Comparison of ENCODE assay signal across 19 cellular contexts in genomic region chr9:97673922-97674321, GRCh38. TPM values are rescaled to one million over a fixed set of nuclear protein-coding genes. Genes with fewer than 3 reads are reported as not detected.
DNase-seq lines count a peak whose midpoint lies in the region; ATAC-seq, FAIRE-seq and TF ChIP-seq lines count a peak whose summit lies in the region.
"Had no signal": no experiment of that assay in that cellular context is flagged by ENCODE, and none has a peak within 500 bp of the region (broad histone marks: within the 10 kb centered on the region; RNA-seq: fewer than 3 reads in every experiment).

No MANE protein-coding gene starts in this region.

- no peaks in the 10 kb centered on the region for H3K27me3 Mint-ChIP-seq in activated CD4-positive, alpha-beta T cell treated with anti-CD3 and anti-CD28 coated beads for 36 hours
- no peaks in the 10 kb centered on the region for H3K27me3 Mint-ChIP-seq in activated CD4-positive, alpha-beta T cell treated with anti-CD3 and anti-CD28 coated beads, Interleukin-2, amount 10 ng/mL, durations not matched to agents 24 days and 14 days
- H3K27me3 Mint-ChIP-seq in brain = no peaks in the 10 kb centered on the region

- no peak for TF ChIP-seq POLR2A in HepG2 (IDR thresholded peaks at IDR 0.05; ENCODE audit: insufficient read depth in 1 of 2, low read depth in 2 of 2, low read length in 2 of 2)

- no peaks in the 10 kb centered on the region for H3K9me3 ChIP-seq in liver (ENCODE audit: control insufficient read depth in 4 of 4, low read length in 3 of 4)
- H3K9me3 ChIP-seq in HepG2 (ENCODE audit: low read length) = no peaks in the 10 kb centered on the region
- H3K9me3 ChIP-seq: A549, MG63 had no signal

- intact Hi-C loops in activated CD4-positive, alpha-beta T cell treated with anti-CD3 and anti-CD28 coated beads for 36 hours (cut with DNase I, micrococcal nuclease) = no loop called here
- intact Hi-C loops in activated CD4-positive, alpha-beta T cell treated with anti-CD3 and anti-CD28 coated beads, Interleukin-2, amount 10 ng/mL, durations not matched to agents 24 days and 14 days (cut with micrococcal nuclease) = no loop called here
- intact Hi-C loops in HepG2 (cut with micrococcal nuclease; ENCODE audit: unreplicated experiment) = no loop called here

- no peak for FAIRE-seq in HepG2 (lab: Jason Lieb, UNC)
- FAIRE-seq: A549, G401.6 had no signal

- TF ChIP-seq EP300 in HepG2 (IDR thresholded peaks at IDR 0.05; ENCODE audit: low read depth in 2 of 2, low read length in 2 of 2) (no peak), HepG2 (CRISPR knock-in tag; IDR thresholded peaks at IDR 0.05; ENCODE audit: borderline replicate concordance) (no peak)

- H3K36me3 ChIP-seq in liver (ENCODE audit: control insufficient read depth in 4 of 4, insufficient read depth in 3 of 4, low read depth in 1 of 4, low read length in 3 of 4) (peaks cover 17 to 79% (median 59%) of the 10 kb centered on the region in 4 donors), HepG2 (replicated peaks in 1 of 2; ENCODE audit: control insufficient read depth in 1 of 2, insufficient read depth in 2 of 2, low read length in 2 of 2) (peaks cover 17 to 71% of the 10 kb centered on the region in 2 experiments)

- no TSS peak for BruUV-seq in HepG2 (replicated peaks; lab: Mats Ljungman, UMichigan)

- in situ Hi-C loops in HepG2 (cut with HindIII; ENCODE audit: extremely low pct_ligation_motif_present, low pct_unique_long_range_greater_than_20kb) = no loop called here

- ATAC-seq in activated CD4-positive, alpha-beta T cell treated with anti-CD3 and anti-CD28 coated beads for 36 hours = no peak
- ATAC-seq in HepG2 = no peak
- no peak for ATAC-seq in stimulated activated effector memory CD8-positive, alpha-beta T cell treated with anti-CD3 and anti-CD28 coated beads, Interleukin-12 subunit alpha, Interleukin-12 subunit beta, amount 100 ng/mL, for 72 hours
- ATAC-seq: A549, Panc1 had no signal

- H3K27ac Mint-ChIP-seq in activated CD4-positive, alpha-beta T cell treated with anti-CD3 and anti-CD28 coated beads for 36 hours = peak overlapping the region; percentile 66
- H3K27ac Mint-ChIP-seq in activated CD4-positive, alpha-beta T cell treated with anti-CD3 and anti-CD28 coated beads, Interleukin-2, amount 10 ng/mL, durations not matched to agents 24 days and 14 days = no peak overlapping the region
- H3K27ac Mint-ChIP-seq in brain = peak overlapping the region in 3 of 5 experiments; percentile 18 to 41 (median 41)
- H3K27ac Mint-ChIP-seq in stimulated activated effector memory CD8-positive, alpha-beta T cell treated with anti-CD3 and anti-CD28 coated beads, Interleukin-12 subunit alpha, Interleukin-12 subunit beta, amount 100 ng/mL, for 72 hours = peak overlapping the region; percentile 29
- H3K27ac Mint-ChIP-seq: H9 had no signal

- no peak overlapping the region for H3K9ac ChIP-seq in liver (ENCODE audit: low read depth in 1 of 2, low read length in 2 of 2)
- no peak overlapping the region for H3K9ac ChIP-seq in HepG2 (ENCODE audit: insufficient read depth, low read depth, low read length)

- 74% methylated on average over 3 of the region's 3 CpGs for WGBS in liver
- 95% methylated on average over 3 of the region's 3 CpGs for WGBS in HepG2 (ENCODE audit: low lambda C conversion rate)

- H3K4me3 Mint-ChIP-seq in activated CD4-positive, alpha-beta T cell treated with anti-CD3 and anti-CD28 coated beads for 36 hours = no peak overlapping the region
- no peak overlapping the region for H3K4me3 Mint-ChIP-seq in activated CD4-positive, alpha-beta T cell treated with anti-CD3 and anti-CD28 coated beads, Interleukin-2, amount 10 ng/mL, durations not matched to agents 24 days and 14 days
- H3K4me3 Mint-ChIP-seq in brain = no peak overlapping the region
- H3K4me3 Mint-ChIP-seq in stimulated activated effector memory CD8-positive, alpha-beta T cell treated with anti-CD3 and anti-CD28 coated beads, Interleukin-12 subunit alpha, Interleukin-12 subunit beta, amount 100 ng/mL, for 72 hours = no peak overlapping the region
- H3K4me3 Mint-ChIP-seq: H9 had no signal

- CTCF ChIA-PET in activated CD4-positive, alpha-beta T cell treated with anti-CD3 and anti-CD28 coated beads for 36 hours (lab: Charles Lee) = interaction anchor here (1.1 kb wide), 1 partner anchor 57 kb away, joined by 4 read pairs; no protein-coding TSS in a partner anchor
- CTCF ChIA-PET in HepG2 (lab: Yijun Ruan, JAX; ENCODE audit: low intra/inter-chr PET ratio, low total read pairs) = no interaction called here

- no peak overlapping the region for H3K4me2 ChIP-seq in HepG2 (ENCODE audit: low read depth, low read length)
- H3K4me2 ChIP-seq: A549 had no signal

- peaks cover 9% of the 10 kb centered on the region for H3K4me1 Mint-ChIP-seq in activated CD4-positive, alpha-beta T cell treated with anti-CD3 and anti-CD28 coated beads for 36 hours
- peaks cover 3% of the 10 kb centered on the region for H3K4me1 Mint-ChIP-seq in activated CD4-positive, alpha-beta T cell treated with anti-CD3 and anti-CD28 coated beads, Interleukin-2, amount 10 ng/mL, durations not matched to agents 24 days and 14 days
- H3K4me1 Mint-ChIP-seq in brain = no peaks in the 10 kb centered on the region
- peaks cover 13% of the 10 kb centered on the region for H3K4me1 Mint-ChIP-seq in stimulated activated effector memory CD8-positive, alpha-beta T cell treated with anti-CD3 and anti-CD28 coated beads, Interleukin-12 subunit alpha, Interleukin-12 subunit beta, amount 100 ng/mL, for 72 hours
- H3K4me1 Mint-ChIP-seq: H9 had no signal

- H3K79me2 ChIP-seq in HepG2 (ENCODE audit: insufficient read depth, low read length) = no peaks in the 10 kb centered on the region

- POLR2A ChIA-PET in activated CD4-positive, alpha-beta T cell treated with anti-CD3 and anti-CD28 coated beads for 36 hours (lab: Charles Lee) = no interaction called here
- POLR2A ChIA-PET in HepG2 (lab: Yijun Ruan, JAX) = no interaction called here

- H3K4me1 ChIP-seq in liver (ENCODE audit: control insufficient read depth in 4 of 4, insufficient read depth in 4 of 4, low read length in 3 of 4) = peaks cover 0 to 13% (median under 1%) of the 10 kb centered on the region in 4 donors
- H3K4me1 ChIP-seq in HepG2 (ENCODE audit: insufficient read depth, low read length) = peaks cover 8% of the 10 kb centered on the region
- H3K4me1 ChIP-seq: A549 had no signal

- H3K4me3 ChIP-seq in liver (ENCODE audit: low read depth in 1 of 3, low read length in 3 of 3) (no peak overlapping the region), HepG2 (replicated peaks in 1 of 3; ENCODE audit: insufficient read depth in 1 of 3, low read depth in 2 of 3, low read length in 3 of 3) (no peak overlapping the region)
- H3K4me3 ChIP-seq: A549, MG63 had no signal

- no peaks in the 10 kb centered on the region for H3K27me3 ChIP-seq in liver (ENCODE audit: control insufficient read depth in 4 of 4, insufficient read depth in 4 of 4, low read length in 3 of 4)
- no peaks in the 10 kb centered on the region for H3K27me3 ChIP-seq in HepG2 (ENCODE audit: control insufficient read depth in 1 of 2, insufficient read depth in 2 of 2, low read length in 2 of 2)
- H3K27me3 ChIP-seq: MG63 had no signal

- H3K9me3 Mint-ChIP-seq in activated CD4-positive, alpha-beta T cell treated with anti-CD3 and anti-CD28 coated beads for 36 hours (ENCODE audit: low read depth) = no peaks in the 10 kb centered on the region
- no peaks in the 10 kb centered on the region for H3K9me3 Mint-ChIP-seq in activated CD4-positive, alpha-beta T cell treated with anti-CD3 and anti-CD28 coated beads, Interleukin-2, amount 10 ng/mL, durations not matched to agents 24 days and 14 days
- H3K9me3 Mint-ChIP-seq in brain = no peaks in the 10 kb centered on the region
- H3K9me3 Mint-ChIP-seq in stimulated activated effector memory CD8-positive, alpha-beta T cell treated with anti-CD3 and anti-CD28 coated beads, Interleukin-12 subunit alpha, Interleukin-12 subunit beta, amount 100 ng/mL, for 72 hours = no peaks in the 10 kb centered on the region
- H3K9me3 Mint-ChIP-seq: H9 had no signal

- TF ChIP-seq RAD21 in liver (IDR thresholded peaks at IDR 0.05) (no peak), HepG2 (CRISPR knock-in tag; IDR thresholded peaks at IDR 0.05) (no peak)

- H3K36me3 Mint-ChIP-seq in activated CD4-positive, alpha-beta T cell treated with anti-CD3 and anti-CD28 coated beads for 36 hours (ENCODE audit: low read depth) = peaks cover 62% of the 10 kb centered on the region
- H3K36me3 Mint-ChIP-seq in activated CD4-positive, alpha-beta T cell treated with anti-CD3 and anti-CD28 coated beads, Interleukin-2, amount 10 ng/mL, durations not matched to agents 24 days and 14 days (ENCODE audit: low read depth) = peaks cover 68% of the 10 kb centered on the region
- peaks cover 67% of the 10 kb centered on the region for H3K36me3 Mint-ChIP-seq in brain
- H3K36me3 Mint-ChIP-seq in stimulated activated effector memory CD8-positive, alpha-beta T cell treated with anti-CD3 and anti-CD28 coated beads, Interleukin-12 subunit alpha, Interleukin-12 subunit beta, amount 100 ng/mL, for 72 hours = peaks cover 100% of the 10 kb centered on the region

- no peak for DNase-seq in activated CD4-positive, alpha-beta T cell treated with anti-CD3 and anti-CD28 coated beads for 36 hours
- no peak for DNase-seq in activated CD4-positive, alpha-beta T cell treated with anti-CD3 and anti-CD28 coated beads, Interleukin-2, amount 10 ng/mL, durations not matched to agents 24 days and 14 days
- DNase-seq in HepG2 (ENCODE audit: low spot score) (no peak), SHP77 treated with DMSO at 0.1 percent for 48 hours (lab: John Stamatoyannopoulos, UW) (no peak), NCI-H526 (lab: John Stamatoyannopoulos, UW) (no peak)
- DNase-seq in stimulated activated effector memory CD8-positive, alpha-beta T cell treated with anti-CD3 and anti-CD28 coated beads, Interleukin-12 subunit alpha, Interleukin-12 subunit beta, amount 100 ng/mL, for 72 hours (ENCODE audit: low spot score in 2 of 2) = no peak
- DNase-seq: C1 segment of cervical spinal cord, DND-41, H9, IMR-90, Karpas-422, MG63, NCI-H1092, NCI-H2171 had no signal

- no peak overlapping the region for H2AFZ ChIP-seq in HepG2 (ENCODE audit: low read length)

- H3K27ac ChIP-seq in liver (ENCODE audit: low read depth in 1 of 2, low read length in 2 of 2) (no peak overlapping the region), HepG2 (ENCODE audit: extremely low read length, insufficient read depth, low read length) (no peak overlapping the region)
- H3K27ac ChIP-seq: A549 had no signal

- TF ChIP-seq CTCF in liver (IDR thresholded peaks at IDR 0.05; ENCODE audit: low read depth, low read length, missing input control) (no peak), HepG2 (CRISPR knock-in tag; IDR thresholded peaks at IDR 0.05) (no peak), brain (conservative IDR thresholded peaks at IDR 0.05) (no peak)

- no peaks in the 10 kb centered on the region for H4K20me1 ChIP-seq in HepG2 (ENCODE audit: insufficient read depth, low read length)

RNA-seq across cellular contexts. Expression of gene XPA, which starts 23.2 kb away (rescaled TPM):
- total RNA-seq in activated CD4-positive, alpha-beta T cell treated with anti-CD3 and anti-CD28 coated beads for 36 hours = 10 to 100 TPM in 1 of 2 experiments, 1 to 10 TPM in 1; 8.7 to 11.1 TPM
- total RNA-seq in activated CD4-positive, alpha-beta T cell treated with anti-CD3 and anti-CD28 coated beads, Interleukin-2, amount 10 ng/mL, durations not matched to agents 24 days and 14 days = 8.9 and 12.0 TPM in 2 replicates
- total RNA-seq in liver (1 to 10 TPM; 6.7 to 6.9 TPM), HepG2 (2016; rRNA removed; fragmentation: Illumina TruSeq; extraction: Trizol) (12.5 and 15.2 TPM in 2 replicates)
- polyA plus RNA-seq in liver (10 to 100 TPM in 1 of 2 donors, 1 to 10 TPM in 1; 6.6 to 19.6 TPM), HepG2 (2011; rRNA removed) (2.3 and 2.5 TPM in 2 replicates), brain (ENCODE audit: insufficient read depth, low read depth, low replicate concordance) (9.5 TPM)
- total RNA-seq in HepG2 (2016; cell fraction: cytosol; rRNA removed; fragmentation: Illumina TruSeq; extraction: Trizol; ENCODE audit: low read depth) = 6.3 TPM in 2 replicates
- total RNA-seq in HepG2 (2016; cell fraction: insoluble cytoplasmic fraction; rRNA removed; fragmentation: Illumina TruSeq; extraction: Trizol) = 12.1 and 13.9 TPM in 2 replicates
- total RNA-seq in HepG2 (2016; cell fraction: membrane; rRNA removed; fragmentation: Illumina TruSeq; extraction: Trizol) = 6.6 and 7.3 TPM in 2 replicates
- total RNA-seq in HepG2 (2016; cell fraction: nucleus; rRNA removed; fragmentation: Illumina TruSeq; extraction: Trizol) = 14.5 and 16.6 TPM in 2 replicates
- 1.2 and 1.4 TPM in 2 replicates for polyA plus RNA-seq in HepG2 (2011; cell fraction: cytosol; rRNA removed)
- polyA plus RNA-seq in HepG2 (2011; cell fraction: nucleus; rRNA removed) = 1.9 and 3.0 TPM in 2 replicates
- polyA plus RNA-seq in HepG2 (2012) = 8.1 and 11.3 TPM in 2 replicates
- 5.1 and 5.4 TPM in 2 replicates for polyA plus RNA-seq in HepG2 (2016; cell fraction: cytosol; fragmentation: Illumina TruSeq; extraction: Trizol; ENCODE audit: low read depth)
- polyA plus RNA-seq in HepG2 (2016; cell fraction: insoluble cytoplasmic fraction; fragmentation: Illumina TruSeq; extraction: Trizol; ENCODE audit: low read depth) = 14.8 and 17.1 TPM in 2 replicates
- 5.3 and 5.8 TPM in 2 replicates for polyA plus RNA-seq in HepG2 (2016; cell fraction: membrane; fragmentation: Illumina TruSeq; extraction: Trizol; ENCODE audit: low read depth)
- polyA plus RNA-seq in HepG2 (2016; cell fraction: nucleus; fragmentation: Illumina TruSeq; extraction: Trizol; ENCODE audit: insufficient read depth, low read depth) = 16.5 and 19.7 TPM in 2 replicates
- polyA minus RNA-seq in HepG2 (2011; rRNA and poly(A)+ RNA removed; ENCODE audit: low replicate concordance) = 0.77 and 1.4 TPM in 2 replicates
- 1.3 and 3.5 TPM in 2 replicates for polyA minus RNA-seq in HepG2 (2011; cell fraction: cytosol; rRNA and poly(A)+ RNA removed)
- 16.7 and 17.8 TPM in 2 replicates for polyA minus RNA-seq in HepG2 (2011; cell fraction: nucleus; rRNA and poly(A)+ RNA removed)

RNA-seq across cellular contexts. Expression of gene NCBP1, which starts 40.3 kb away (rescaled TPM):
- total RNA-seq in activated CD4-positive, alpha-beta T cell treated with anti-CD3 and anti-CD28 coated beads for 36 hours = 10 to 100 TPM; 42.2 to 43.0 TPM
- total RNA-seq in activated CD4-positive, alpha-beta T cell treated with anti-CD3 and anti-CD28 coated beads, Interleukin-2, amount 10 ng/mL, durations not matched to agents 24 days and 14 days = 48.9 and 51.4 TPM in 2 replicates
- total RNA-seq in liver (10 to 100 TPM; 16.4 to 16.6 TPM), HepG2 (2016; rRNA removed; fragmentation: Illumina TruSeq; extraction: Trizol) (40.2 and 46.5 TPM in 2 replicates)
- polyA plus RNA-seq in liver (1 to 10 TPM; 6.6 to 8.5 TPM), HepG2 (2011; rRNA removed) (12.4 and 13.3 TPM in 2 replicates), brain (ENCODE audit: insufficient read depth, low read depth, low replicate concordance) (33.0 TPM)
- 6.3 and 9.7 TPM in 2 replicates for total RNA-seq in HepG2 (2016; cell fraction: cytosol; rRNA removed; fragmentation: Illumina TruSeq; extraction: Trizol; ENCODE audit: low read depth)
- 41.4 and 48.1 TPM in 2 replicates for total RNA-seq in HepG2 (2016; cell fraction: insoluble cytoplasmic fraction; rRNA removed; fragmentation: Illumina TruSeq; extraction: Trizol)
- 11.1 and 11.8 TPM in 2 replicates for total RNA-seq in HepG2 (2016; cell fraction: membrane; rRNA removed; fragmentation: Illumina TruSeq; extraction: Trizol)
- total RNA-seq in HepG2 (2016; cell fraction: nucleus; rRNA removed; fragmentation: Illumina TruSeq; extraction: Trizol) = 42.6 and 52.6 TPM in 2 replicates
- 5.2 and 6.8 TPM in 2 replicates for polyA plus RNA-seq in HepG2 (2011; cell fraction: cytosol; rRNA removed)
- 15.4 and 22.1 TPM in 2 replicates for polyA plus RNA-seq in HepG2 (2011; cell fraction: nucleus; rRNA removed)
- polyA plus RNA-seq in HepG2 (2012) = 15.3 and 22.1 TPM in 2 replicates
- polyA plus RNA-seq in HepG2 (2016; cell fraction: cytosol; fragmentation: Illumina TruSeq; extraction: Trizol; ENCODE audit: low read depth) = 2.3 and 2.6 TPM in 2 replicates
- polyA plus RNA-seq in HepG2 (2016; cell fraction: insoluble cytoplasmic fraction; fragmentation: Illumina TruSeq; extraction: Trizol; ENCODE audit: low read depth) = 35.0 and 36.2 TPM in 2 replicates
- polyA plus RNA-seq in HepG2 (2016; cell fraction: membrane; fragmentation: Illumina TruSeq; extraction: Trizol; ENCODE audit: low read depth) = 3.4 and 6.0 TPM in 2 replicates
- polyA plus RNA-seq in HepG2 (2016; cell fraction: nucleus; fragmentation: Illumina TruSeq; extraction: Trizol; ENCODE audit: insufficient read depth, low read depth) = 46.0 and 62.4 TPM in 2 replicates
- 15.9 and 28.1 TPM in 2 replicates for polyA minus RNA-seq in HepG2 (2011; rRNA and poly(A)+ RNA removed; ENCODE audit: low replicate concordance)
- 8.4 and 10.3 TPM in 2 replicates for polyA minus RNA-seq in HepG2 (2011; cell fraction: cytosol; rRNA and poly(A)+ RNA removed)
- 51.0 and 59.1 TPM in 2 replicates for polyA minus RNA-seq in HepG2 (2011; cell fraction: nucleus; rRNA and poly(A)+ RNA removed)

RNA-seq across cellular contexts. Expression of gene TSTD2, which starts 40.8 kb away (rescaled TPM):
- 10 to 100 TPM; 12.7 to 15.0 TPM for total RNA-seq in activated CD4-positive, alpha-beta T cell treated with anti-CD3 and anti-CD28 coated beads for 36 hours
- total RNA-seq in activated CD4-positive, alpha-beta T cell treated with anti-CD3 and anti-CD28 coated beads, Interleukin-2, amount 10 ng/mL, durations not matched to agents 24 days and 14 days = 17.1 and 17.7 TPM in 2 replicates
- total RNA-seq in liver (10 to 100 TPM in 1 of 2 donors, 1 to 10 TPM in 1; 8.8 to 13.8 TPM), HepG2 (2016; rRNA removed; fragmentation: Illumina TruSeq; extraction: Trizol) (16.0 and 17.0 TPM in 2 replicates)
- polyA plus RNA-seq in liver (1 to 10 TPM; 4.6 to 5.4 TPM), HepG2 (2011; rRNA removed) (23.1 and 26.5 TPM in 2 replicates), brain (ENCODE audit: insufficient read depth, low read depth, low replicate concordance) (25.9 TPM)
- 2.0 and 2.6 TPM in 2 replicates for total RNA-seq in HepG2 (2016; cell fraction: cytosol; rRNA removed; fragmentation: Illumina TruSeq; extraction: Trizol; ENCODE audit: low read depth)
- 15.0 and 16.1 TPM in 2 replicates for total RNA-seq in HepG2 (2016; cell fraction: insoluble cytoplasmic fraction; rRNA removed; fragmentation: Illumina TruSeq; extraction: Trizol)
- 6.6 and 7.8 TPM in 2 replicates for total RNA-seq in HepG2 (2016; cell fraction: membrane; rRNA removed; fragmentation: Illumina TruSeq; extraction: Trizol)
- 23.1 and 25.4 TPM in 2 replicates for total RNA-seq in HepG2 (2016; cell fraction: nucleus; rRNA removed; fragmentation: Illumina TruSeq; extraction: Trizol)
- polyA plus RNA-seq in HepG2 (2011; cell fraction: cytosol; rRNA removed) = 11.0 and 13.8 TPM in 2 replicates
- polyA plus RNA-seq in HepG2 (2011; cell fraction: nucleus; rRNA removed) = 39.2 and 49.7 TPM in 2 replicates
- 16.2 and 19.0 TPM in 2 replicates for polyA plus RNA-seq in HepG2 (2012)
- 1.2 TPM in 2 replicates for polyA plus RNA-seq in HepG2 (2016; cell fraction: cytosol; fragmentation: Illumina TruSeq; extraction: Trizol; ENCODE audit: low read depth)
- 13.7 and 13.9 TPM in 2 replicates for polyA plus RNA-seq in HepG2 (2016; cell fraction: insoluble cytoplasmic fraction; fragmentation: Illumina TruSeq; extraction: Trizol; ENCODE audit: low read depth)
- 3.1 and 3.8 TPM in 2 replicates for polyA plus RNA-seq in HepG2 (2016; cell fraction: membrane; fragmentation: Illumina TruSeq; extraction: Trizol; ENCODE audit: low read depth)
- polyA plus RNA-seq in HepG2 (2016; cell fraction: nucleus; fragmentation: Illumina TruSeq; extraction: Trizol; ENCODE audit: insufficient read depth, low read depth) = 36.4 and 38.7 TPM in 2 replicates
- polyA minus RNA-seq in HepG2 (2011; rRNA and poly(A)+ RNA removed; ENCODE audit: low replicate concordance) = 24.8 and 29.2 TPM in 2 replicates
- polyA minus RNA-seq in HepG2 (2011; cell fraction: cytosol; rRNA and poly(A)+ RNA removed) = 16.7 and 21.4 TPM in 2 replicates
- polyA minus RNA-seq in HepG2 (2011; cell fraction: nucleus; rRNA and poly(A)+ RNA removed) = 49.7 and 59.2 TPM in 2 replicates
